1 cellular context compared by ENCODE assay signal in the genomic region with DNA sequence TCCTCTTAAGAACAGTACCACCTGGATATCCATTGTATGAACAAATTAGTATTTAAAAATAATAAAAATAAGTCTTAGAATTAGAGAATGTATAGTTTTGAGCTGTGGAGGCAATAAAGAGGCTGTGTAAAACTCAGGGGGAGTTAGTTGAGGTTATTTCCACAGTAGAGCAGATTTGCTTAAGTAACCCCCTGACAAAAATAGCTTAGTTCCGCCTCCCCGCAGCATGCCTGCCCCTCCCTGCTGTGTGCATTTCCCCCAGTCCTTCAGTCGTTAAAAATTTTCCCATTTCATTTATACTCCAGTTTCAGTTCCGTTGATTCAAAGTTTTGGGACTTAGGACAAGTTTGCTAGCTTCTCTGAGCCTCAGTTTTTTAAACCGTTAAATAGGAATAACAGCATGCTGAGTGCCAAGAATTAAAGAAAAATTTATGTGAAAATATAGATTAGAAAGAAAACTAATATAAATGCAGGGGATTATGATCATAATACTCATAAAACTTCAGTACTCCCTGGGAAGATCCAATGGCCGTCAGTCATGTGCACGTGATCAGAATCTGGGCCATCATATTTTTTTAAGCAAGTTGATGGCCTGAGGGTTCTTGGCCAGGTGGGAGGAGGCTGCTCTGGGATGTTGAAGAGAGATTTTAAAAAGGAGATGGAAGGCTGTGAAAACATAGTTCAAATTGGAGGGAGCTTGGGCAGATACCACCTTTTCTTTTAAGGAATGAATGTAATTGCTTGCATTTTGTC.
A peak's percentile ranks its signal among the peaks of the same experiment; 100 is the strongest.
TF ChIP-seq lines count a peak whose summit lies in the region.

No MANE protein-coding gene starts in this region.

TF ChIP-seq in GM12878, 131 proteins besides CTCF, POLR2A, EP300 and RAD21 (continued from another document):
- TF ChIP-seq REST (IDR thresholded peaks at IDR 0.05; ENCODE audit: low read depth, low read length) (no peak), ASH2L (IDR thresholded peaks at IDR 0.05; ENCODE audit: borderline replicate concordance, low read depth) (no peak), ZNF384 (IDR thresholded peaks at IDR 0.05; ENCODE audit: borderline replicate concordance, low read depth, low read length) (no peak), ZNF217 (IDR thresholded peaks at IDR 0.05) (no peak), RCOR1 (conservative IDR thresholded peaks at IDR 0.05; ENCODE audit: low read depth, low read length) (no peak), TBL1XR1 (IDR thresholded peaks at IDR 0.05; ENCODE audit: low read depth, low read length) (0 out of 2 replicates have a peak, but pooled peaks have one; percentile 31), ZNF24 (IDR thresholded peaks at IDR 0.05) (peak; percentile 76), EED (IDR thresholded peaks at IDR 0.05; ENCODE audit: low read depth) (peak; percentile 86), NFIC (IDR thresholded peaks at IDR 0.05; ENCODE audit: low read depth, low read length) (peak; percentile 64; the same call in 1 of the 2 replicates), RELA (IDR thresholded peaks at IDR 0.05; ENCODE audit: borderline replicate concordance, partially characterized antibody) (peak; percentile 46), MEF2B (IDR thresholded peaks at IDR 0.05; ENCODE audit: partially characterized antibody, poor library complexity, severe bottlenecking) (peak; percentile 74), MTA3 (IDR thresholded peaks at IDR 0.05; ENCODE audit: borderline replicate concordance, low read length) (no peak), POU2F2 (IDR thresholded peaks at IDR 0.05; ENCODE audit: borderline replicate concordance, low read depth, low read length) (peak; percentile 82; the same call in 2 of the 3 replicates), MYB (IDR thresholded peaks at IDR 0.05; ENCODE audit: borderline replicate concordance, low read depth, low read length) (0 out of 2 replicates have a peak, but pooled peaks have one; percentile 47), TCF12 (IDR thresholded peaks at IDR 0.05; ENCODE audit: low read depth, low read length) (0 out of 2 replicates have a peak, but pooled peaks have one; percentile 19)
- TF ChIP-seq, protein P1, sequence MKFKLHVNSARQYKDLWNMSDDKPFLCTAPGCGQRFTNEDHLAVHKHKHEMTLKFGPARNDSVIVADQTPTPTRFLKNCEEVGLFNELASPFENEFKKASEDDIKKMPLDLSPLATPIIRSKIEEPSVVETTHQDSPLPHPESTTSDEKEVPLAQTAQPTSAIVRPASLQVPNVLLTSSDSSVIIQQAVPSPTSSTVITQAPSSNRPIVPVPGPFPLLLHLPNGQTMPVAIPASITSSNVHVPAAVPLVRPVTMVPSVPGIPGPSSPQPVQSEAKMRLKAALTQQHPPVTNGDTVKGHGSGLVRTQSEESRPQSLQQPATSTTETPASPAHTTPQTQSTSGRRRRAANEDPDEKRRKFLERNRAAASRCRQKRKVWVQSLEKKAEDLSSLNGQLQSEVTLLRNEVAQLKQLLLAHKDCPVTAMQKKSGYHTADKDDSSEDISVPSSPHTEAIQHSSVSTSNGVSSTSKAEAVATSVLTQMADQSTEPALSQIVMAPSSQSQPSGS (IDR thresholded peaks at IDR 0.05; ENCODE audit: low read length) = peak; percentile 37; the same call in 1 of the 2 replicates
- TF ChIP-seq, protein P2, sequence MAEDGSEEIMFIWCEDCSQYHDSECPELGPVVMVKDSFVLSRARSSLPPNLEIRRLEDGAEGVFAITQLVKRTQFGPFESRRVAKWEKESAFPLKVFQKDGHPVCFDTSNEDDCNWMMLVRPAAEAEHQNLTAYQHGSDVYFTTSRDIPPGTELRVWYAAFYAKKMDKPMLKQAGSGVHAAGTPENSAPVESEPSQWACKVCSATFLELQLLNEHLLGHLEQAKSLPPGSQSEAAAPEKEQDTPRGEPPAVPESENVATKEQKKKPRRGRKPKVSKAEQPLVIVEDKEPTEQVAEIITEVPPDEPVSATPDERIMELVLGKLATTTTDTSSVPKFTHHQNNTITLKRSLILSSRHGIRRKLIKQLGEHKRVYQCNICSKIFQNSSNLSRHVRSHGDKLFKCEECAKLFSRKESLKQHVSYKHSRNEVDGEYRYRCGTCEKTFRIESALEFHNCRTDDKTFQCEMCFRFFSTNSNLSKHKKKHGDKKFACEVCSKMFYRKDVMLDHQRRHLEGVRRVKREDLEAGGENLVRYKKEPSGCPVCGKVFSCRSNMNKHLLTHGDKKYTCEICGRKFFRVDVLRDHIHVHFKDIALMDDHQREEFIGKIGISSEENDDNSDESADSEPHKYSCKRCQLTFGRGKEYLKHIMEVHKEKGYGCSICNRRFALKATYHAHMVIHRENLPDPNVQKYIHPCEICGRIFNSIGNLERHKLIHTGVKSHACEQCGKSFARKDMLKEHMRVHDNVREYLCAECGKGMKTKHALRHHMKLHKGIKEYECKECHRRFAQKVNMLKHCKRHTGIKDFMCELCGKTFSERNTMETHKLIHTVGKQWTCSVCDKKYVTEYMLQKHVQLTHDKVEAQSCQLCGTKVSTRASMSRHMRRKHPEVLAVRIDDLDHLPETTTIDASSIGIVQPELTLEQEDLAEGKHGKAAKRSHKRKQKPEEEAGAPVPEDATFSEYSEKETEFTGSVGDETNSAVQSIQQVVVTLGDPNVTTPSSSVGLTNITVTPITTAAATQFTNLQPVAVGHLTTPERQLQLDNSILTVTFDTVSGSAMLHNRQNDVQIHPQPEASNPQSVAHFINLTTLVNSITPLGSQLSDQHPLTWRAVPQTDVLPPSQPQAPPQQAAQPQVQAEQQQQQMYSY (CRISPR knock-in tag; IDR thresholded peaks at IDR 0.05) = no peak
- TF ChIP-seq, protein P3, sequence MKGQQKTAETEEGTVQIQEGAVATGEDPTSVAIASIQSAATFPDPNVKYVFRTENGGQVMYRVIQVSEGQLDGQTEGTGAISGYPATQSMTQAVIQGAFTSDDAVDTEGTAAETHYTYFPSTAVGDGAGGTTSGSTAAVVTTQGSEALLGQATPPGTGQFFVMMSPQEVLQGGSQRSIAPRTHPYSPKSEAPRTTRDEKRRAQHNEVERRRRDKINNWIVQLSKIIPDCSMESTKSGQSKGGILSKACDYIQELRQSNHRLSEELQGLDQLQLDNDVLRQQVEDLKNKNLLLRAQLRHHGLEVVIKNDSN (IDR thresholded peaks at IDR 0.05; ENCODE audit: borderline replicate concordance, extremely low read length, insufficient read depth, low read depth, low read length) = no peak
